In the genomic region with DNA sequence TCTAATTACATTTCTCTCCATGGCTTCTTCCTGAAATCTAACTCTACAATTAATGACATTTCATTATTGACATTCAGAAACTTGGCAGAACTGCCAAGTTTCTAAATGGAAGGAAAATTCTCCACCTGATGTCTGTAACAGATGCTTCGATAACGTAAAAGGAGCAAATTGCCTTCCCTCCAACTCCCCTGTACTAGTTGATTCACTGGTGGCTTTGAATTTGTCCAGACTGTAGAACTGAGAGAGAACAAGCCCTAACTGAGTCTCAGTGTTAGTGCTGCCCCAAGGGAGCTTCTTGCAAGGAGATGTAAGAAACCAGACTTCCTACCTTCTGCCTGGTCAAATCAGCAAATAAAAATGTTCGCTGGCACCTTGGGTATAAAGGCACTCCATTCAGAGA, we compare ENCODE assay signal across 15 cellular contexts.
"Had no signal": no experiment of that assay in that cellular context is flagged by ENCODE, and none has a peak within 500 bp of the region (broad histone marks: within the 10 kb centered on the region; RNA-seq: fewer than 3 reads in every experiment).

No MANE protein-coding gene starts in this region.

- DNase-seq: dermis blood vessel endothelial cell; effector CD4-positive, alpha-beta T cell; endodermal cell; erythroblast; foreskin keratinocyte; left colon; mammary epithelial cell; naive thymus-derived CD4-positive, alpha-beta T cell; nephron progenitor cell; right lobe of liver; stimulated activated CD4-positive, alpha-beta T cell treated with anti-CD3 and anti-CD28 coated beads, Interleukin-4, amount 100 ng/mL, for 1 hour; stimulated activated naive B cell treated with anti-CD40 and anti-IgM and Interleukin-4, amounts not matched to agents 10 μg/mL and 1 μg/mL and 100 μg/mL, for 72 hours; stimulated activated naive CD8-positive, alpha-beta T cell treated with anti-CD3 and anti-CD28 coated beads, Interleukin-15, amount 100 ng/mL, for 72 hours; testis; upper lobe of right lung had no signal
